1 cellular context compared by ENCODE assay signal in genomic region chr4:159117968-159118367, GRCh38.
TF ChIP-seq lines count a peak whose summit lies in the region.

No MANE protein-coding gene starts in this region.

TF ChIP-seq in HepG2, 621 proteins besides CTCF, POLR2A, EP300 and RAD21 (continued from another document):
- TF ChIP-seq ZNF639 (CRISPR knock-in tag; conservative IDR thresholded peaks at IDR 0.05), result no peak
- TF ChIP-seq ZFP36 (IDR thresholded peaks at IDR 0.05; ENCODE audit: borderline replicate concordance, low read depth, low read length, partially characterized antibody), result no peak
- no peak for TF ChIP-seq HNRNPUL1 (IDR thresholded peaks at IDR 0.05; ENCODE audit: low read depth, low read length)
TF ChIP-seq in HepG2: peak in this region for 0.
